ENCODE assay signal across 20 cellular contexts in genomic region chr3:177347611-177348010, GRCh38.
DNase-seq lines count a peak whose midpoint lies in the region; ATAC-seq, FAIRE-seq and TF ChIP-seq lines count a peak whose summit lies in the region.
"Had no signal": no experiment of that assay in that cellular context is flagged by ENCODE, and none has a peak within 500 bp of the region (broad histone marks: within the 10 kb centered on the region; RNA-seq: fewer than 3 reads in every experiment).

No MANE protein-coding gene starts in this region.

- H4K20me1 ChIP-seq in OCI-LY1 (ENCODE audit: insufficient read depth, low read length) (no peaks in the 10 kb centered on the region), K562 (replicated peaks; ENCODE audit: control insufficient read depth, insufficient read depth, low read length) (no peaks in the 10 kb centered on the region)

- no peak for DNase-seq in A549 (ENCODE audit: low read depth in 1 of 2, low spot score in 1 of 2)
- no peak for DNase-seq in K562 (ENCODE audit: extremely low read depth in 1 of 4, low spot score in 3 of 4)
- DNase-seq in osteocyte (ENCODE audit: extremely low spot score, unreplicated experiment): no peak
- DNase-seq in activated naive CD4-positive, alpha-beta T cell treated with anti-CD3 and anti-CD28 coated beads, Interleukin-2, amount 50 U/mL, for 16 hours: no peak
- no peak for DNase-seq in posterior vena cava (ENCODE audit: low spot score)
- DNase-seq in suprapubic skin (ENCODE audit: low spot score in 2 of 2): no peak
- no peak for DNase-seq in brain microvascular endothelial cell
- DNase-seq: DMS53, GDM1, Kasumi-1, NCI-H1694, NCI-H2081, NCI-H2171, NCI-H345, NCI-H524 treated with DMSO at 0.1 percent for 48 hours, NCI-H82, Right ventricle myocardium superior had no signal

- peaks cover 5% of the 10 kb centered on the region for H3K9me3 Mint-ChIP-seq in osteocyte (ENCODE audit: unreplicated experiment)

- ATAC-seq in A549 (no peak), K562 (no peak)

- TF ChIP-seq POLR2A in A549 (IDR thresholded peaks at IDR 0.05; ENCODE audit: low read length) (no peak), K562 (conservative IDR thresholded peaks at IDR 0.05) (no peak), suprapubic skin (IDR thresholded peaks at IDR 0.05) (no peak)

- in situ Hi-C loops in K562 (cut with MboI) (no loop called here), brain microvascular endothelial cell (cut with HindIII; ENCODE audit: low pct_ligation_motif_present, low sequenced_read_pairs) (no loop called here)

- H3K9me3 ChIP-seq in A549 (no peaks in the 10 kb centered on the region), OCI-LY1 (ENCODE audit: low read length) (no peaks in the 10 kb centered on the region), K562 (replicated peaks; ENCODE audit: control insufficient read depth, insufficient read depth, low read depth, low read length) (no peaks in the 10 kb centered on the region), suprapubic skin (no peaks in the 10 kb centered on the region)

- WGBS in A549 (ENCODE audit: missing lambda C conversion rate): 60% methylated on average over 1 of the region's 1 CpG
- WGBS in K562 (ENCODE audit: insufficient coverage, low coverage, missing lambda C conversion rate): 50% methylated on average over 1 of the region's 1 CpG
- 91% methylated on average over 1 of the region's 1 CpG for WGBS in suprapubic skin

- H3K27ac ChIP-seq in A549: peak overlapping the region; percentile 77 to 94; a peak in 5 of 6 replicates
- peak overlapping the region; percentile 95 for H3K27ac ChIP-seq in OCI-LY1 (ENCODE audit: low read depth, low read length, poor library complexity, severe bottlenecking)
- no peak overlapping the region; the same call in 2 of the 3 replicates for H3K27ac ChIP-seq in K562 (ENCODE audit: extremely low read depth, low read depth, low read length)
- no peak overlapping the region for H3K27ac ChIP-seq in suprapubic skin
- no peak overlapping the region for H3K27ac ChIP-seq in brain microvascular endothelial cell
- H3K27ac ChIP-seq: C4-2B had no signal

- H3K9me1 ChIP-seq in K562 (ENCODE audit: control insufficient read depth, insufficient read depth, low read length): no peaks in the 10 kb centered on the region

- H3K36me3 Mint-ChIP-seq in osteocyte (ENCODE audit: unreplicated experiment): no peaks in the 10 kb centered on the region

- peak overlapping the region; percentile 78 for H3K27ac Mint-ChIP-seq in osteocyte (ENCODE audit: unreplicated experiment)

- H3K27me3 ChIP-seq in OCI-LY1 (ENCODE audit: insufficient read depth, low read length) (no peaks in the 10 kb centered on the region), K562 (ENCODE audit: control insufficient read depth in 2 of 2, insufficient read depth in 2 of 2, low read length in 2 of 2) (no peaks in the 10 kb centered on the region), suprapubic skin (no peaks in the 10 kb centered on the region), brain microvascular endothelial cell (replicated peaks) (no peaks in the 10 kb centered on the region)

- H3F3A ChIP-seq in OCI-LY1 (ENCODE audit: insufficient read depth, low read length): 0 out of 2 replicates have a peak, but pooled peaks cover 8% of the 10 kb centered on the region

- TF ChIP-seq RAD21 in A549 (conservative IDR thresholded peaks at IDR 0.05 in 1 of 2, IDR thresholded peaks at IDR 0.05 in 1 of 2): no peak
- TF ChIP-seq RAD21 in K562 (CRISPR knock-in tag; conservative IDR thresholded peaks at IDR 0.05 in 1 of 2, IDR thresholded peaks at IDR 0.05 in 1 of 2): no peak

- TF ChIP-seq EP300 in A549 (IDR thresholded peaks at IDR 0.05): no peak
- no peak for TF ChIP-seq EP300 in K562 (IDR thresholded peaks at IDR 0.05; ENCODE audit: low read length)
- TF ChIP-seq EP300 in suprapubic skin (IDR thresholded peaks at IDR 0.05): no peak

- H3K9ac ChIP-seq in OCI-LY1 (ENCODE audit: low read length): no peak overlapping the region; the same call in 1 of the 2 replicates
- H3K9ac ChIP-seq in K562 (ENCODE audit: insufficient read depth in 1 of 2, low read depth in 2 of 2, low read length in 2 of 2): no peak overlapping the region

- peaks cover 74% of the 10 kb centered on the region for H3K4me1 Mint-ChIP-seq in osteocyte (ENCODE audit: unreplicated experiment)

- no peak overlapping the region for H3K4me3 ChIP-seq in A549
- H3K4me3 ChIP-seq in OCI-LY1 (ENCODE audit: low read depth, low read length, poor library complexity, severe bottlenecking): no peak overlapping the region
- H3K4me3 ChIP-seq in K562: no peak overlapping the region
- no peak overlapping the region for H3K4me3 ChIP-seq in suprapubic skin
- H3K4me3 ChIP-seq in brain microvascular endothelial cell (ENCODE audit: low read depth, low read length): no peak overlapping the region

- no peak overlapping the region for H3K4me3 Mint-ChIP-seq in osteocyte (ENCODE audit: unreplicated experiment)

- FAIRE-seq in A549 (lab: Jason Lieb, UNC): no peak
- no peak for FAIRE-seq in K562 (lab: Jason Lieb, UNC)
- FAIRE-seq: H1 had no signal

- POLR2A ChIA-PET in A549 (lab: Yijun Ruan, JAX): no interaction called here
- POLR2A ChIA-PET in K562 (lab: Yijun Ruan, JAX): interaction anchor here (2.1 to 2.2 kb wide), 2 partner anchors 9 to 12 kb away, joined by 13 to 17 read pairs; no protein-coding TSS in a partner anchor

- H3K36me3 ChIP-seq in OCI-LY1 (ENCODE audit: insufficient read depth, low read length) (no peaks in the 10 kb centered on the region), K562 (ENCODE audit: control insufficient read depth, insufficient read depth, low read length) (no peaks in the 10 kb centered on the region), suprapubic skin (no peaks in the 10 kb centered on the region), brain microvascular endothelial cell (replicated peaks) (no peaks in the 10 kb centered on the region)

- peaks cover 32% of the 10 kb centered on the region for H3K4me1 ChIP-seq in A549
- peaks cover 100% of the 10 kb centered on the region for H3K4me1 ChIP-seq in OCI-LY1 (ENCODE audit: insufficient read depth, low read length, severe bottlenecking)
- peaks cover 3 to 45% of the 10 kb centered on the region in 2 experiments; a peak in 4 of 5 replicates for H3K4me1 ChIP-seq in K562 (replicated peaks in 1 of 2; ENCODE audit: control insufficient read depth in 2 of 2, insufficient read depth in 2 of 2, low read length in 2 of 2)
- H3K4me1 ChIP-seq in suprapubic skin: peaks cover 20% of the 10 kb centered on the region

- no TSS peak for BruUV-seq in K562 (replicated peaks; lab: Mats Ljungman, UMichigan)

- H3K4me2 ChIP-seq in A549 (peak overlapping the region; percentile 56; the same call in 2 of the 3 replicates), OCI-LY1 (ENCODE audit: low read length) (no peak overlapping the region), K562 (ENCODE audit: insufficient read depth, low read length) (no peak overlapping the region)

- TF ChIP-seq CTCF in A549 (IDR thresholded peaks at IDR 0.05) (no peak), OCI-LY1 (IDR thresholded peaks at IDR 0.05; ENCODE audit: low read length) (no peak), K562 (IDR thresholded peaks at IDR 0.05 in 2 of 3, conservative IDR thresholded peaks at IDR 0.05 in 1 of 3; ENCODE audit: insufficient read depth in 2 of 3, low read depth in 1 of 3, low read length in 3 of 3) (no peak), osteocyte (IDR thresholded peaks at IDR 0.05) (no peak), suprapubic skin (IDR thresholded peaks at IDR 0.05) (no peak), brain microvascular endothelial cell (IDR thresholded peaks at IDR 0.05; ENCODE audit: low read depth, low read length, missing control alignments) (no peak)

- intact Hi-C loops in K562 (cut with micrococcal nuclease): no loop called here
- intact Hi-C loops in posterior vena cava (cut with DNase I): no loop called here

- CTCF ChIA-PET in A549 (lab: Yijun Ruan, JAX) (no interaction called here), K562 (lab: Yijun Ruan, JAX; ENCODE audit: low intra/inter-chr PET ratio) (no interaction called here)

- no peaks in the 10 kb centered on the region for H3K79me2 ChIP-seq in OCI-LY1 (ENCODE audit: insufficient read depth, low read length)
- no peaks in the 10 kb centered on the region for H3K79me2 ChIP-seq in K562 (ENCODE audit: control insufficient read depth, insufficient read depth, low read length)

- no peak overlapping the region for H2AFZ ChIP-seq in OCI-LY1 (ENCODE audit: low read length)
- H2AFZ ChIP-seq in K562 (ENCODE audit: low read depth, low read length): 0 out of 2 replicates have a peak overlapping the region, but pooled peaks have one; percentile 36

- no peaks in the 10 kb centered on the region for H3K9me2 ChIP-seq in OCI-LY1 (ENCODE audit: low read depth, low read length)

- no peaks in the 10 kb centered on the region for H3K27me3 Mint-ChIP-seq in osteocyte (ENCODE audit: unreplicated experiment)

TF ChIP-seq in A549, 52 proteins besides CTCF, POLR2A, EP300 and RAD21 (continues in another document):
- TF ChIP-seq BHLHE40 (IDR thresholded peaks at IDR 0.05; ENCODE audit: low read depth, low read length) (no peak), ZC3H11A (IDR thresholded peaks at IDR 0.05) (no peak), POLR2AphosphoS2 (conservative IDR thresholded peaks at IDR 0.05; ENCODE audit: low read length) (no peak), ZFP36 (IDR thresholded peaks at IDR 0.05; ENCODE audit: borderline replicate concordance, partially characterized antibody) (no peak), KDM5A (IDR thresholded peaks at IDR 0.05) (no peak)
- TF ChIP-seq, protein P1, sequence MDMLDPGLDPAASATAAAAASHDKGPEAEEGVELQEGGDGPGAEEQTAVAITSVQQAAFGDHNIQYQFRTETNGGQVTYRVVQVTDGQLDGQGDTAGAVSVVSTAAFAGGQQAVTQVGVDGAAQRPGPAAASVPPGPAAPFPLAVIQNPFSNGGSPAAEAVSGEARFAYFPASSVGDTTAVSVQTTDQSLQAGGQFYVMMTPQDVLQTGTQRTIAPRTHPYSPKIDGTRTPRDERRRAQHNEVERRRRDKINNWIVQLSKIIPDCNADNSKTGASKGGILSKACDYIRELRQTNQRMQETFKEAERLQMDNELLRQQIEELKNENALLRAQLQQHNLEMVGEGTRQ (IDR thresholded peaks at IDR 0.05): no peak

TF ChIP-seq in K562, 482 proteins besides CTCF, POLR2A, EP300 and RAD21:
- TF ChIP-seq STAT5B (CRISPR knock-in tag; IDR thresholded peaks at IDR 0.05): no peak
- TF ChIP-seq DMBX1 (CRISPR knock-in tag; IDR thresholded peaks at IDR 0.05; ENCODE audit: borderline replicate concordance): peak; percentile 49; the same call in 1 of the 2 replicates

Comparison
In these comparisons a context has a peak if more than half of its experiments do, and no peak if none do; other contexts are left out.
1. H3K27ac ChIP-seq: peak in A549 (2 of 2) and OCI-LY1 (single experiment); none in K562 (single experiment), suprapubic skin (single experiment) and brain microvascular endothelial cell (single experiment).